ENCODE assay signal across 14 cellular contexts in the genomic region with DNA sequence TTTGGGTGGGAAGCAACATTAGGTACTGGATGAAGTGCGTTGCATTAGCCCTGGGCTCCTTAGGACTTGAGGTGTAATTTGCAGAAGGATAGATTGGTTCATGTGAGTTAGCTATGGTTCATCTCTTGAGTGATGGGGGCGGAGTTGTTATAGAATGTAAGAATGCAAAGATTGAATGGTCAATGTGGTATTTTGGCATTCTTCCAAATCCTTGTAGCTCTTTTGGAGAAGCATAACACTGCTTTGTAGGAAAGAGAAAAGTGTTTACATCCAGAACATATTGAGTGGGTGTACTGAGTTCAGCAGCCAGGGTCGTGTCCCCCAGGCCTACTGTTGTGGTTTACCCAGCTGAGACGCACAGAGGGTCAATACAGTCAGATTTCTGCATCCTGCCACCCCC.
DNase-seq lines count a peak whose midpoint lies in the region; ATAC-seq, FAIRE-seq and TF ChIP-seq lines count a peak whose summit lies in the region.
"Had no signal": no experiment of that assay in that cellular context is flagged by ENCODE, and none has a peak within 500 bp of the region (broad histone marks: within the 10 kb centered on the region; RNA-seq: fewer than 3 reads in every experiment).

No MANE protein-coding gene starts in this region.

- TF ChIP-seq EP300 in stomach (IDR thresholded peaks at IDR 0.05), result no peak

- peaks cover 0 to 12% (median 6%) of the 10 kb centered on the region in 5 donors for H3K27me3 Mint-ChIP-seq in naive thymus-derived CD4-positive, alpha-beta T cell
- H3K27me3 Mint-ChIP-seq: activated naive CD4-positive, alpha-beta T cell treated with anti-CD3 and anti-CD28 coated beads, Interleukin-2, amount 10 ng/mL, durations not matched to agents 7 days and 5 days; progenitor cell of endocrine pancreas had no signal

- intact Hi-C loops in stomach (cut with DNase I; ENCODE audit: low total_unique reads), result no loop called here
- intact Hi-C loops in naive thymus-derived CD4-positive, alpha-beta T cell (cut with micrococcal nuclease), result no loop called here

- H3K4me1 ChIP-seq in stomach, result peaks cover 0 to 7% (median 0%) of the 10 kb centered on the region in 4 donors
- H3K4me1 ChIP-seq in naive thymus-derived CD4-positive, alpha-beta T cell (ENCODE audit: control insufficient read depth in 2 of 2, insufficient read depth in 2 of 2, low read length in 2 of 2), result no peaks in the 10 kb centered on the region

- H3K4me3 Mint-ChIP-seq in naive thymus-derived CD4-positive, alpha-beta T cell, result no peak overlapping the region
- H3K4me3 Mint-ChIP-seq: activated CD4-positive, alpha-beta memory T cell treated with anti-CD3 and anti-CD28 coated beads for 36 hours; activated naive CD4-positive, alpha-beta T cell treated with anti-CD3 and anti-CD28 coated beads, Interleukin-2, amount 10 ng/mL, durations not matched to agents 7 days and 5 days; T-helper 2 cell treated with Interferon-gamma antibody and Interleukin-4, amounts not matched to agents 5 μg/mL and 100 μg/mL, for 36 hours had no signal

- H3K27ac ChIP-seq in stomach, result no peak overlapping the region
- no peak overlapping the region for H3K27ac ChIP-seq in naive thymus-derived CD4-positive, alpha-beta T cell (ENCODE audit: low read depth, low read length)

- H3K4me1 Mint-ChIP-seq in naive thymus-derived CD4-positive, alpha-beta T cell, result peaks cover 0 to 11% (median 0%) of the 10 kb centered on the region in 7 donors

- no peaks in the 10 kb centered on the region for H3K9me3 ChIP-seq in stomach
- H3K9me3 ChIP-seq in naive thymus-derived CD4-positive, alpha-beta T cell (ENCODE audit: control insufficient read depth in 2 of 3, low read length in 3 of 3), result no peaks in the 10 kb centered on the region

- TF ChIP-seq POLR2A in H54 (IDR thresholded peaks at IDR 0.05; ENCODE audit: low read depth, low read length) (no peak), stomach (IDR thresholded peaks at IDR 0.05) (no peak)

- no peak for ATAC-seq in HG03342 (IDR thresholded peaks at IDR 0.05; ENCODE audit: unreplicated experiment)
- ATAC-seq in naive thymus-derived CD4-positive, alpha-beta T cell, result no peak

- H3K27ac Mint-ChIP-seq in naive thymus-derived CD4-positive, alpha-beta T cell, result no peak overlapping the region
- H3K27ac Mint-ChIP-seq: activated CD4-positive, alpha-beta memory T cell treated with anti-CD3 and anti-CD28 coated beads for 36 hours; activated naive CD4-positive, alpha-beta T cell treated with anti-CD3 and anti-CD28 coated beads, Interleukin-2, amount 10 ng/mL, durations not matched to agents 7 days and 5 days; progenitor cell of endocrine pancreas; T-helper 2 cell treated with Interferon-gamma antibody and Interleukin-4, amounts not matched to agents 5 μg/mL and 100 μg/mL, for 36 hours had no signal

- no peaks in the 10 kb centered on the region for H3K27me3 ChIP-seq in stomach
- no peaks in the 10 kb centered on the region for H3K27me3 ChIP-seq in naive thymus-derived CD4-positive, alpha-beta T cell (ENCODE audit: control insufficient read depth in 2 of 2, insufficient read depth in 2 of 2, low read length in 2 of 2)

- CTCF ChIA-PET in naive thymus-derived CD4-positive, alpha-beta T cell (lab: Charles Lee), result no interaction called here

- POLR2A ChIA-PET in naive thymus-derived CD4-positive, alpha-beta T cell (lab: Charles Lee), result no interaction called here

- no peak for DNase-seq in H54 (ENCODE audit: insufficient read length, low spot score)
- DNase-seq in NCI-H69 (lab: John Stamatoyannopoulos, UW), result peak; percentile 25
- DNase-seq in dermis blood vessel endothelial cell, result peak; percentile 68
- DNase-seq in pulmonary artery endothelial cell (ENCODE audit: low read depth, low spot score), result peak; percentile 29
- DNase-seq in stomach, result no peak
- DNase-seq in naive thymus-derived CD4-positive, alpha-beta T cell, result no peak
- DNase-seq: activated CD4-positive, alpha-beta memory T cell treated with anti-CD3 and anti-CD28 coated beads for 36 hours; activated naive CD4-positive, alpha-beta T cell treated with anti-CD3 and anti-CD28 coated beads, Interleukin-2, amount 10 ng/mL, durations not matched to agents 7 days and 5 days; effector CD4-positive, alpha-beta T cell; NCI-H1930 had no signal

- FAIRE-seq in H54 (lab: Jason Lieb, UNC), result peak; percentile 78
- FAIRE-seq: H1 had no signal

- no peak for TF ChIP-seq CTCF in stomach (IDR thresholded peaks at IDR 0.05)

- WGBS in stomach, 5 donors, result 56 to 72% (median 69%) methylated on average over 4 of the region's 4 CpGs

- no peak overlapping the region for H3K4me3 ChIP-seq in stomach
- no peak overlapping the region for H3K4me3 ChIP-seq in naive thymus-derived CD4-positive, alpha-beta T cell (ENCODE audit: low read length)

- H3K36me3 ChIP-seq in stomach, result no peaks in the 10 kb centered on the region
- H3K36me3 ChIP-seq in naive thymus-derived CD4-positive, alpha-beta T cell (ENCODE audit: control insufficient read depth in 2 of 3, insufficient read depth in 3 of 3, low read length in 3 of 3), result no peaks in the 10 kb centered on the region

- peaks cover 0 to 4% (median 0%) of the 10 kb centered on the region in 11 donors for H3K9me3 Mint-ChIP-seq in naive thymus-derived CD4-positive, alpha-beta T cell
- H3K9me3 Mint-ChIP-seq: activated CD4-positive, alpha-beta memory T cell treated with anti-CD3 and anti-CD28 coated beads for 36 hours; activated naive CD4-positive, alpha-beta T cell treated with anti-CD3 and anti-CD28 coated beads, Interleukin-2, amount 10 ng/mL, durations not matched to agents 7 days and 5 days; T-helper 2 cell treated with Interferon-gamma antibody and Interleukin-4, amounts not matched to agents 5 μg/mL and 100 μg/mL, for 36 hours had no signal

- H3K36me3 Mint-ChIP-seq in naive thymus-derived CD4-positive, alpha-beta T cell, result peaks cover 0 to 1% (median 0%) of the 10 kb centered on the region in 5 donors
- H3K36me3 Mint-ChIP-seq: activated CD4-positive, alpha-beta memory T cell treated with anti-CD3 and anti-CD28 coated beads for 36 hours; activated naive CD4-positive, alpha-beta T cell treated with anti-CD3 and anti-CD28 coated beads, Interleukin-2, amount 10 ng/mL, durations not matched to agents 7 days and 5 days had no signal

Comparison
In these comparisons a context has a peak if more than half of its experiments do, and no peak if none do; other contexts are left out.
1. DNase-seq: peak in NCI-H69 (single experiment), dermis blood vessel endothelial cell (single experiment) and pulmonary artery endothelial cell (single experiment); none in H54 (single experiment), stomach (single experiment) and naive thymus-derived CD4-positive, alpha-beta T cell (0 of 9).